Comparison of ENCODE assay signal across 1 cellular context in the genomic region with DNA sequence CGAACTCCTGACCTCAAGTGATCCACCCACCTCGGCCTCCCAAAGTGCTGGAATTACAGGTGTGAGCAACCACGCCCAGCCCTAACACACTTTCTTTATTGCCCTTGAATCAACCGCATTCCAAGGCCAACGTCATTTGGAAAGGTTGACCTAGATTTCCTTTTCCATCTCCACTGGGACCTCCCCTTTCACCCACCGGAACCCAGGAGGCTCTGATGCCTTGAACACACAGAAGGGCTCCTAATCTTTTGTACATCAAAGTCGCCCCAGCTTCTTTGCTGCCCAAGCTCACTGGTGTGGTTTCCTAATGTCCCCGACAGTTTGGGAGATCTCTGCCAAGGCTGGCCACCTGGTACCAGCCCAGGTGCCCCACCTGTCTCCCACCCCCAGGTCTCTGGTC.
TF ChIP-seq lines count a peak whose summit lies in the region.

No MANE protein-coding gene starts in this region.

TF ChIP-seq in GM23338, 12 proteins besides CTCF, POLR2A, EP300 and RAD21 (continued from another document):
- TF ChIP-seq, protein P1, sequence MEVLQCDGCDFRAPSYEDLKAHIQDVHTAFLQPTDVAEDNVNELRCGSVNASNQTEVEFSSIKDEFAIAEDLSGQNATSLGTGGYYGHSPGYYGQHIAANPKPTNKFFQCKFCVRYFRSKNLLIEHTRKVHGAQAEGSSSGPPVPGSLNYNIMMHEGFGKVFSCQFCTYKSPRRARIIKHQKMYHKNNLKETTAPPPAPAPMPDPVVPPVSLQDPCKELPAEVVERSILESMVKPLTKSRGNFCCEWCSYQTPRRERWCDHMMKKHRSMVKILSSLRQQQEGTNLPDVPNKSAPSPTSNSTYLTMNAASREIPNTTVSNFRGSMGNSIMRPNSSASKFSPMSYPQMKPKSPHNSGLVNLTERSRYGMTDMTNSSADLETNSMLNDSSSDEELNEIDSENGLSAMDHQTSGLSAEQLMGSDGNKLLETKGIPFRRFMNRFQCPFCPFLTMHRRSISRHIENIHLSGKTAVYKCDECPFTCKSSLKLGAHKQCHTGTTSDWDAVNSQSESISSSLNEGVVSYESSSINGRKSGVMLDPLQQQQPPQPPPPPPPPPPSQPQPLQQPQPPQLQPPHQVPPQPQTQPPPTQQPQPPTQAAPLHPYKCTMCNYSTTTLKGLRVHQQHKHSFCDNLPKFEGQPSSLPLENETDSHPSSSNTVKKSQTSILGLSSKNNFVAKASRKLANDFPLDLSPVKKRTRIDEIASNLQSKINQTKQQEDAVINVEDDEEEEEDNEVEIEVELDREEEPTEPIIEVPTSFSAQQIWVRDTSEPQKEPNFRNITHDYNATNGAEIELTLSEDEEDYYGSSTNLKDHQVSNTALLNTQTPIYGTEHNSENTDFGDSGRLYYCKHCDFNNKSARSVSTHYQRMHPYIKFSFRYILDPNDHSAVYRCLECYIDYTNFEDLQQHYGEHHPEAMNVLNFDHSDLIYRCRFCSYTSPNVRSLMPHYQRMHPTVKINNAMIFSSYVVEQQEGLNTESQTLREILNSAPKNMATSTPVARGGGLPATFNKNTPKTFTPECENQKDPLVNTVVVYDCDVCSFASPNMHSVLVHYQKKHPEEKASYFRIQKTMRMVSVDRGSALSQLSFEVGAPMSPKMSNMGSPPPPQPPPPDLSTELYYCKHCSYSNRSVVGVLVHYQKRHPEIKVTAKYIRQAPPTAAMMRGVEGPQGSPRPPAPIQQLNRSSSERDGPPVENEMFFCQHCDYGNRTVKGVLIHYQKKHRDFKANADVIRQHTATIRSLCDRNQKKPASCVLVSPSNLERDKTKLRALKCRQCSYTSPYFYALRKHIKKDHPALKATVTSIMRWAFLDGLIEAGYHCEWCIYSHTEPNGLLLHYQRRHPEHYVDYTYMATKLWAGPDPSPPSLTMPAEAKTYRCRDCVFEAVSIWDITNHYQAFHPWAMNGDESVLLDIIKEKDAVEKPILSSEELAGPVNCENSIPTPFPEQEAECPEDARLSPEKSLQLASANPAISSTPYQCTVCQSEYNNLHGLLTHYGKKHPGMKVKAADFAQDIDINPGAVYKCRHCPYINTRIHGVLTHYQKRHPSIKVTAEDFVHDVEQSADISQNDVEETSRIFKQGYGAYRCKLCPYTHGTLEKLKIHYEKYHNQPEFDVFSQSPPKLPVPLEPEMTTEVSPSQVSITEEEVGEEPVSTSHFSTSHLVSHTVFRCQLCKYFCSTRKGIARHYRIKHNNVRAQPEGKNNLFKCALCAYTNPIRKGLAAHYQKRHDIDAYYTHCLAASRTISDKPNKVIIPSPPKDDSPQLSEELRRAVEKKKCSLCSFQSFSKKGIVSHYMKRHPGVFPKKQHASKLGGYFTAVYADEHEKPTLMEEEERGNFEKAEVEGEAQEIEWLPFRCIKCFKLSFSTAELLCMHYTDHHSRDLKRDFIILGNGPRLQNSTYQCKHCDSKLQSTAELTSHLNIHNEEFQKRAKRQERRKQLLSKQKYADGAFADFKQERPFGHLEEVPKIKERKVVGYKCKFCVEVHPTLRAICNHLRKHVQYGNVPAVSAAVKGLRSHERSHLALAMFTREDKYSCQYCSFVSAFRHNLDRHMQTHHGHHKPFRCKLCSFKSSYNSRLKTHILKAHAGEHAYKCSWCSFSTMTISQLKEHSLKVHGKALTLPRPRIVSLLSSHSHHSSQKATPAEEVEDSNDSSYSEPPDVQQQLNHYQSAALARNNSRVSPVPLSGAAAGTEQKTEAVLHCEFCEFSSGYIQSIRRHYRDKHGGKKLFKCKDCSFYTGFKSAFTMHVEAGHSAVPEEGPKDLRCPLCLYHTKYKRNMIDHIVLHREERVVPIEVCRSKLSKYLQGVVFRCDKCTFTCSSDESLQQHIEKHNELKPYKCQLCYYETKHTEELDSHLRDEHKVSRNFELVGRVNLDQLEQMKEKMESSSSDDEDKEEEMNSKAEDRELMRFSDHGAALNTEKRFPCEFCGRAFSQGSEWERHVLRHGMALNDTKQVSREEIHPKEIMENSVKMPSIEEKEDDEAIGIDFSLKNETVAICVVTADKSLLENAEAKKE (CRISPR knock-in tag; IDR thresholded peaks at IDR 0.05) = no peak
- no peak for TF ChIP-seq EZH2 (IDR thresholded peaks at IDR 0.05; ENCODE audit: low read depth, unreplicated experiment)
- TF ChIP-seq POLR2AphosphoS5 (IDR thresholded peaks at IDR 0.05; ENCODE audit: low read depth) = no peak
- no peak for TF ChIP-seq CREB1 (CRISPR knock-in tag; IDR thresholded peaks at IDR 0.05; ENCODE audit: low read depth)
- TF ChIP-seq ZNF331 (CRISPR knock-in tag; IDR thresholded peaks at IDR 0.05; ENCODE audit: low read depth) = no peak
- TF ChIP-seq NANOG (IDR thresholded peaks at IDR 0.05; ENCODE audit: borderline replicate concordance) = no peak
